Comparison of ENCODE assay signal across 30 cellular contexts in genomic region chr14:27367345-27367744, GRCh38.
"Had no signal": no experiment of that assay in that cellular context is flagged by ENCODE, and none has a peak within 500 bp of the region (broad histone marks: within the 10 kb centered on the region; RNA-seq: fewer than 3 reads in every experiment).

No MANE protein-coding gene starts in this region.

- H3K4me3 Mint-ChIP-seq: activated CD4-positive, alpha-beta T cell treated with anti-CD3 and anti-CD28 coated beads for 36 hours; activated CD4-positive, alpha-beta T cell treated with anti-CD3 and anti-CD28 coated beads, Interleukin-2, amount 10 ng/mL, durations not matched to agents 7 days and 5 days; activated CD8-positive, alpha-beta memory T cell treated with anti-CD3 and anti-CD28 coated beads, Interleukin-2, amount 10 ng/mL, durations not matched to agents 7 days and 5 days; activated CD8-positive, alpha-beta T cell treated with anti-CD3 and anti-CD28 coated beads for 36 hours; activated naive CD4-positive, alpha-beta T cell treated with anti-CD3 and anti-CD28 coated beads for 36 hours; activated naive CD4-positive, alpha-beta T cell treated with anti-CD3 and anti-CD28 coated beads, Interleukin-2, amount 50 U/mL, for 24 hours; activated naive CD8-positive, alpha-beta T cell treated with anti-CD3 and anti-CD28 coated beads for 36 hours; activated naive CD8-positive, alpha-beta T cell treated with anti-CD3 and anti-CD28 coated beads, Interleukin-2, amount 50 U/mL, for 24 hours; activated T-helper 1 cell treated with anti-CD3 and anti-CD28 coated beads, Interleukin-12 subunit alpha, Interleukin-12 subunit beta, Interleukin-2, Interleukin-4 antibody, amounts not matched to agents 30 ng/mL and 10 ng/mL and 1 ng/mL, durations not matched to agents 14 hours and 24 hours and 36 hours; brain had no signal

- H3K4me3 ChIP-seq: ascending aorta, breast epithelium, cardiac muscle cell, colonic mucosa, esophagus muscularis mucosa had no signal

- H3K27ac ChIP-seq: ascending aorta, breast epithelium, cardiac muscle cell, colonic mucosa, esophagus muscularis mucosa had no signal

- H3K4me1 Mint-ChIP-seq: activated CD4-positive, alpha-beta T cell treated with anti-CD3 and anti-CD28 coated beads for 36 hours; activated CD4-positive, alpha-beta T cell treated with anti-CD3 and anti-CD28 coated beads, Interleukin-2, amount 10 ng/mL, durations not matched to agents 7 days and 5 days; activated CD8-positive, alpha-beta memory T cell treated with anti-CD3 and anti-CD28 coated beads, Interleukin-2, amount 10 ng/mL, durations not matched to agents 7 days and 5 days; activated naive CD4-positive, alpha-beta T cell treated with anti-CD3 and anti-CD28 coated beads, Interleukin-2, amount 50 U/mL, for 24 hours; activated naive CD8-positive, alpha-beta T cell treated with anti-CD3 and anti-CD28 coated beads for 36 hours; activated naive CD8-positive, alpha-beta T cell treated with anti-CD3 and anti-CD28 coated beads, Interleukin-2, amount 50 U/mL, for 24 hours; brain had no signal

- H3K36me3 Mint-ChIP-seq: activated CD8-positive, alpha-beta memory T cell treated with anti-CD3 and anti-CD28 coated beads, Interleukin-2, amount 10 ng/mL, durations not matched to agents 7 days and 5 days; activated naive CD4-positive, alpha-beta T cell treated with anti-CD3 and anti-CD28 coated beads, Interleukin-2, amount 50 U/mL, for 24 hours; activated naive CD8-positive, alpha-beta T cell treated with anti-CD3 and anti-CD28 coated beads for 36 hours; brain had no signal

- ATAC-seq: activated CD4-positive, alpha-beta T cell treated with anti-CD3 and anti-CD28 coated beads for 36 hours; activated CD8-positive, alpha-beta memory T cell treated with anti-CD3 and anti-CD28 coated beads, Interleukin-2, amount 10 ng/mL, durations not matched to agents 7 days and 5 days; activated CD8-positive, alpha-beta T cell treated with anti-CD3 and anti-CD28 coated beads for 36 hours; activated naive CD8-positive, alpha-beta T cell treated with anti-CD3 and anti-CD28 coated beads, Interleukin-2, amount 50 U/mL, for 24 hours had no signal

- H3K9me3 Mint-ChIP-seq: activated CD4-positive, alpha-beta T cell treated with anti-CD3 and anti-CD28 coated beads, Interleukin-2, amount 10 ng/mL, durations not matched to agents 7 days and 5 days; activated naive CD4-positive, alpha-beta T cell treated with anti-CD3 and anti-CD28 coated beads, Interleukin-2, amount 50 U/mL, for 24 hours had no signal

- H3K4me1 ChIP-seq: ascending aorta, breast epithelium, colonic mucosa, esophagus muscularis mucosa had no signal

- H3K9me3 ChIP-seq: ascending aorta, breast epithelium, colonic mucosa, esophagus muscularis mucosa had no signal

- H3K27me3 ChIP-seq: ascending aorta, breast epithelium, cardiac muscle cell, colonic mucosa, esophagus muscularis mucosa had no signal

- H3K27me3 Mint-ChIP-seq: activated CD4-positive, alpha-beta T cell treated with anti-CD3 and anti-CD28 coated beads for 36 hours; activated CD4-positive, alpha-beta T cell treated with anti-CD3 and anti-CD28 coated beads, Interleukin-2, amount 10 ng/mL, durations not matched to agents 7 days and 5 days; activated CD8-positive, alpha-beta memory T cell treated with anti-CD3 and anti-CD28 coated beads, Interleukin-2, amount 10 ng/mL, durations not matched to agents 7 days and 5 days; activated CD8-positive, alpha-beta T cell treated with anti-CD3 and anti-CD28 coated beads for 36 hours; activated naive CD4-positive, alpha-beta T cell treated with anti-CD3 and anti-CD28 coated beads, Interleukin-2, amount 50 U/mL, for 24 hours; activated naive CD8-positive, alpha-beta T cell treated with anti-CD3 and anti-CD28 coated beads for 36 hours; activated naive CD8-positive, alpha-beta T cell treated with anti-CD3 and anti-CD28 coated beads, Interleukin-2, amount 50 U/mL, for 24 hours; brain had no signal

- H3K36me3 ChIP-seq: ascending aorta, breast epithelium, cardiac muscle cell, colonic mucosa, esophagus muscularis mucosa had no signal

- DNase-seq: activated CD4-positive, alpha-beta T cell treated with anti-CD3 and anti-CD28 coated beads for 36 hours; activated CD4-positive, alpha-beta T cell treated with anti-CD3 and anti-CD28 coated beads, Interleukin-2, amount 10 ng/mL, durations not matched to agents 7 days and 5 days; activated CD4-positive, alpha-beta T cell treated with anti-CD3 and anti-CD28 coated beads, Interleukin-2, amount 50 U/mL, for 48 hours; activated CD4-positive, CD25-positive, alpha-beta regulatory T cell; activated CD4-positive, CD25-positive, alpha-beta regulatory T cell treated with anti-CD3 and anti-CD28 coated beads, Interleukin-2, amount 50 U/mL, for 72 hours; activated CD8-positive, alpha-beta memory T cell treated with anti-CD3 and anti-CD28 coated beads, Interleukin-2, amount 10 ng/mL, durations not matched to agents 7 days and 5 days; activated CD8-positive, alpha-beta memory T cell treated with anti-CD3 and anti-CD28 coated beads, Interleukin-2, amount 50 U/mL, for 4 hours; activated CD8-positive, alpha-beta T cell treated with anti-CD3 and anti-CD28 coated beads for 36 hours; activated effector memory CD4-positive, alpha-beta T cell treated with anti-CD3 and anti-CD28 coated beads, Interleukin-2, amount 50 U/mL, for 16 hours; activated naive CD4-positive, alpha-beta T cell treated with anti-CD3 and anti-CD28 coated beads for 36 hours; activated naive CD8-positive, alpha-beta T cell treated with anti-CD3 and anti-CD28 coated beads for 36 hours; activated naive CD8-positive, alpha-beta T cell treated with anti-CD3 and anti-CD28 coated beads, Interleukin-2, amount 50 U/mL, for 24 hours; activated T-cell treated with anti-CD3 and anti-CD28 coated beads, Interleukin-2, amount 50 U/mL, for 1 hour; activated T-cell treated with anti-CD3 and anti-CD28 coated beads, Interleukin-2, amount 50 U/mL, for 48 hours; central memory CD4-positive, alpha-beta T cell; cerebellar nuclear complex; colonic mucosa; effector CD8-positive, alpha-beta T cell; erythroblast; foreskin melanocyte; head of caudate nucleus; T-helper 2 cell had no signal

- H3K27ac Mint-ChIP-seq: activated CD4-positive, alpha-beta T cell treated with anti-CD3 and anti-CD28 coated beads for 36 hours; activated CD4-positive, alpha-beta T cell treated with anti-CD3 and anti-CD28 coated beads, Interleukin-2, amount 10 ng/mL, durations not matched to agents 7 days and 5 days; activated CD8-positive, alpha-beta memory T cell treated with anti-CD3 and anti-CD28 coated beads, Interleukin-2, amount 10 ng/mL, durations not matched to agents 7 days and 5 days; activated CD8-positive, alpha-beta T cell treated with anti-CD3 and anti-CD28 coated beads for 36 hours; activated naive CD4-positive, alpha-beta T cell treated with anti-CD3 and anti-CD28 coated beads for 36 hours; activated naive CD4-positive, alpha-beta T cell treated with anti-CD3 and anti-CD28 coated beads, Interleukin-2, amount 50 U/mL, for 24 hours; activated naive CD8-positive, alpha-beta T cell treated with anti-CD3 and anti-CD28 coated beads for 36 hours; activated naive CD8-positive, alpha-beta T cell treated with anti-CD3 and anti-CD28 coated beads, Interleukin-2, amount 50 U/mL, for 24 hours; activated T-helper 1 cell treated with anti-CD3 and anti-CD28 coated beads, Interleukin-12 subunit alpha, Interleukin-12 subunit beta, Interleukin-2, Interleukin-4 antibody, amounts not matched to agents 30 ng/mL and 10 ng/mL and 1 ng/mL, durations not matched to agents 14 hours and 24 hours and 36 hours; activated T-helper 2 cell treated with anti-CD3 and anti-CD28 coated beads, Interferon-gamma antibody, Interleukin-2, Interleukin-4, amounts not matched to agents 10 μg/mL and 5 μg/mL and 100 μg/mL, durations not matched to agents 14 hours and 24 hours and 36 hours; brain had no signal
